In genomic region chr3:189735913-189736312, GRCh38 we compare ENCODE assay signal across 32 cellular contexts.
"Had no signal": no experiment of that assay in that cellular context is flagged by ENCODE, and none has a peak within 500 bp of the region (broad histone marks: within the 10 kb centered on the region; RNA-seq: fewer than 3 reads in every experiment).

No MANE protein-coding gene starts in this region.

- H3K27me3 Mint-ChIP-seq: activated B cell treated with CpG ODN at 0.5 μM for 24 hours; activated CD8-positive, alpha-beta T cell treated with anti-CD3 and anti-CD28 coated beads for 36 hours had no signal

- FAIRE-seq: astrocyte, bronchial epithelial cell, endometrium, endothelial cell of umbilical vein, TTC549 had no signal

- H3K4me3 Mint-ChIP-seq: activated B cell treated with CpG ODN at 0.5 μM for 24 hours; activated CD8-positive, alpha-beta T cell treated with anti-CD3 and anti-CD28 coated beads for 36 hours; activated naive CD8-positive, alpha-beta T cell; activated T-cell treated with anti-CD3 and anti-CD28 coated beads, Interleukin-2, amount 50 U/mL, for 4 hours; activated T-helper 17 cell treated with anti-CD3 and anti-CD28 coated beads, Interleukin-2, amount 50 U/mL, for 72 hours; central memory CD8-positive, alpha-beta T cell had no signal

- H3K4me1 Mint-ChIP-seq: activated B cell treated with CpG ODN at 0.5 μM for 24 hours; activated T-helper 17 cell treated with anti-CD3 and anti-CD28 coated beads, Interleukin-2, amount 50 U/mL, for 72 hours; central memory CD8-positive, alpha-beta T cell had no signal

- H3K9me3 ChIP-seq: gastrocnemius medialis, heart left ventricle had no signal

- H3K4me1 ChIP-seq: gastrocnemius medialis, heart left ventricle had no signal

- H3K9me3 Mint-ChIP-seq: activated B cell treated with CpG ODN at 0.5 μM for 24 hours; activated CD8-positive, alpha-beta T cell treated with anti-CD3 and anti-CD28 coated beads for 36 hours; activated T-cell treated with anti-CD3 and anti-CD28 coated beads, Interleukin-2, amount 50 U/mL, for 4 hours had no signal

- H3K4me3 ChIP-seq: gastrocnemius medialis, heart left ventricle had no signal

- H3K27ac Mint-ChIP-seq: activated B cell treated with CpG ODN at 0.5 μM for 24 hours; activated CD8-positive, alpha-beta T cell treated with anti-CD3 and anti-CD28 coated beads for 36 hours; activated naive CD8-positive, alpha-beta T cell; activated T-helper 17 cell treated with anti-CD3 and anti-CD28 coated beads, Interleukin-2, amount 50 U/mL, for 72 hours had no signal

- H3K36me3 Mint-ChIP-seq: activated naive CD8-positive, alpha-beta T cell had no signal

- H3K27ac ChIP-seq: brain microvascular endothelial cell, epithelial cell of prostate, gastrocnemius medialis, heart left ventricle, VCaP had no signal

- H3K27me3 ChIP-seq: brain microvascular endothelial cell, gastrocnemius medialis, heart left ventricle had no signal

- H3K36me3 ChIP-seq: brain microvascular endothelial cell, heart left ventricle had no signal

- DNase-seq: activated B cell treated with CpG ODN at 0.5 μM for 24 hours; activated CD4-positive, alpha-beta T cell treated with anti-CD3 and anti-CD28 coated beads for 48 hours; activated CD4-positive, alpha-beta T cell treated with anti-CD3 and anti-CD28 coated beads, Interleukin-2, amount 50 U/mL, for 1 hour; activated CD4-positive, alpha-beta T cell treated with anti-CD3 and anti-CD28 coated beads, Interleukin-2, amount 50 U/mL, for 48 hours; activated CD8-positive, alpha-beta memory T cell treated with anti-CD3 and anti-CD28 coated beads for 24 hours; activated CD8-positive, alpha-beta T cell treated with anti-CD3 and anti-CD28 coated beads for 36 hours; activated effector memory CD4-positive, alpha-beta T cell treated with Interleukin-2 at 50 U/mL for 16 hours; activated gamma-delta T cell treated with Interleukin-2 at 50 U/mL for 16 hours; activated naive CD4-positive, alpha-beta T cell treated with anti-CD3 and anti-CD28 coated beads, Interleukin-2, amount 50 U/mL, for 16 hours; activated naive CD4-positive, alpha-beta T cell treated with Interleukin-2 at 50 U/mL for 16 hours; activated T-cell treated with anti-CD3 and anti-CD28 coated beads, Interleukin-2, amount 50 U/mL, for 4 hours; amniotic stem cell; anterior cingulate cortex; brain microvascular endothelial cell; cortex of kidney; effector CD8-positive, alpha-beta T cell; foreskin fibroblast; gastrocnemius medialis; glutamatergic neuron; heart left ventricle; T-helper 2 cell had no signal

- ATAC-seq: activated CD4-positive, CD25-positive, alpha-beta regulatory T cell treated with anti-CD3 and anti-CD28 coated beads, Interleukin-2, amount 50 U/mL, for 24 hours; activated CD8-positive, alpha-beta T cell treated with anti-CD3 and anti-CD28 coated beads for 36 hours; activated T-cell treated with anti-CD3 and anti-CD28 coated beads, Interleukin-2, amount 50 U/mL, for 4 hours; activated T-helper 17 cell treated with anti-CD3 and anti-CD28 coated beads, Interleukin-2, amount 50 U/mL, for 72 hours; gastrocnemius medialis; heart left ventricle had no signal
